In the genomic region with DNA sequence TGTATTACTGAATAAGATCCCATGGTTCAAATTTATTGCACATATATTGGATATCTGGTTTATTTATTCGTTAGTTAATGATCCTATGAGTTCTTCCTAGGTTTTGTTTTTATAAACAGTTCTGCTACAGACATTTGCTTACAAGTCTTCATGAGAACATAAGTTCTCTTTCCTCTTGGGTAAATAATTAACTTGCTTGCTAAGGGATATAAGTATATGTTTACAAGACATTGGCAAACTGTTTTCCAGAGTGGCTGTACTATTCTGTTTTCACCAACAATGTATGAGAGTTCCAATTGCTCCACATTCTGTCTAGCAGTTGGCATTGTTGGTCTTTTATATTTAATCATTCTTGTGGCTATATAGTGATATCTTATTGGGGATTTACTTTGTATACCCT, we compare ENCODE assay signal across 23 cellular contexts.
"Had no signal": no experiment of that assay in that cellular context is flagged by ENCODE, and none has a peak within 500 bp of the region (broad histone marks: within the 10 kb centered on the region; RNA-seq: fewer than 3 reads in every experiment).

No MANE protein-coding gene starts in this region.

- H3K9me3 ChIP-seq: left ventricle myocardium inferior, mucosa of descending colon, thoracic aorta, uterus had no signal

- DNase-seq: activated CD4-positive, alpha-beta T cell treated with anti-CD3 and anti-CD28 coated beads for 4 hours; activated CD4-positive, alpha-beta T cell treated with anti-CD3 and anti-CD28 coated beads, Interleukin-2, amount 50 U/mL, for 4 hours; activated CD4-positive, CD25-positive, alpha-beta regulatory T cell; activated naive CD4-positive, alpha-beta T cell; activated T-cell treated with anti-CD3 and anti-CD28 coated beads for 4 hours; activated T-cell treated with anti-CD3 and anti-CD28 coated beads, Interleukin-2, amount 50 U/mL, for 72 hours; dermis blood vessel endothelial cell; effector CD8-positive, alpha-beta T cell; left ventricle myocardium inferior; mucosa of descending colon; right cardiac atrium; stimulated activated CD4-positive, alpha-beta T cell treated with anti-CD3 and anti-CD28 coated beads, Interleukin-4, amount 100 ng/mL, for 1 hour; trophoblast cell; uterus had no signal

- H3K4me3 ChIP-seq: left ventricle myocardium inferior, lung, mucosa of descending colon, thoracic aorta, uterus had no signal

- FAIRE-seq: colon, endometrium, frontal cortex, islet of Langerhans had no signal

- H3K36me3 ChIP-seq: left ventricle myocardium inferior, thoracic aorta, uterus had no signal

- H3K27ac Mint-ChIP-seq: activated naive CD4-positive, alpha-beta T cell treated with anti-CD3 and anti-CD28 coated beads, Interleukin-2, amount 50 U/mL, for 72 hours; activated T-cell treated with anti-CD3 and anti-CD28 coated beads, Interleukin-2, amount 50 U/mL, for 72 hours; natural killer cell treated with Interleukin-12 subunit alpha and Interleukin-12 subunit beta and Interleukin-15 and Interleukin-18, amount 100 ng/mL, for 72 hours; stimulated activated naive CD8-positive, alpha-beta T cell treated with anti-CD3 and anti-CD28 coated beads, Interleukin-15, Interleukin-2, amounts not matched to agents 100 ng/mL and 50 ng/mL, for 24 hours had no signal

- H3K27me3 Mint-ChIP-seq: natural killer cell treated with Interleukin-12 subunit alpha and Interleukin-12 subunit beta and Interleukin-15 and Interleukin-18, amount 100 ng/mL, for 72 hours; stimulated activated naive CD8-positive, alpha-beta T cell treated with anti-CD3 and anti-CD28 coated beads, Interleukin-15, Interleukin-2, amounts not matched to agents 100 ng/mL and 50 ng/mL, for 24 hours had no signal

- H3K27me3 ChIP-seq: uterus had no signal

- H3K36me3 Mint-ChIP-seq: natural killer cell treated with Interleukin-12 subunit alpha and Interleukin-12 subunit beta and Interleukin-15 and Interleukin-18, amount 100 ng/mL, for 72 hours had no signal

- H3K27ac ChIP-seq: left ventricle myocardium inferior, thoracic aorta, uterus had no signal

- H3K4me3 Mint-ChIP-seq: activated T-cell treated with anti-CD3 and anti-CD28 coated beads, Interleukin-2, amount 50 U/mL, for 72 hours; natural killer cell treated with Interleukin-12 subunit alpha and Interleukin-12 subunit beta and Interleukin-15 and Interleukin-18, amount 100 ng/mL, for 72 hours; stimulated activated naive CD8-positive, alpha-beta T cell treated with anti-CD3 and anti-CD28 coated beads, Interleukin-15, Interleukin-2, amounts not matched to agents 100 ng/mL and 50 ng/mL, for 24 hours had no signal

- H3K4me1 ChIP-seq: uterus had no signal

- ATAC-seq: activated naive CD4-positive, alpha-beta T cell treated with anti-CD3 and anti-CD28 coated beads, Interleukin-2, amount 50 U/mL, for 72 hours; activated T-cell treated with anti-CD3 and anti-CD28 coated beads, Interleukin-2, amount 50 U/mL, for 72 hours; mucosa of descending colon; natural killer cell treated with Interleukin-12 subunit alpha and Interleukin-12 subunit beta and Interleukin-15 and Interleukin-18, amount 100 ng/mL, for 72 hours; right cardiac atrium had no signal
